8 cellular contexts compared by ENCODE assay signal in the genomic region with DNA sequence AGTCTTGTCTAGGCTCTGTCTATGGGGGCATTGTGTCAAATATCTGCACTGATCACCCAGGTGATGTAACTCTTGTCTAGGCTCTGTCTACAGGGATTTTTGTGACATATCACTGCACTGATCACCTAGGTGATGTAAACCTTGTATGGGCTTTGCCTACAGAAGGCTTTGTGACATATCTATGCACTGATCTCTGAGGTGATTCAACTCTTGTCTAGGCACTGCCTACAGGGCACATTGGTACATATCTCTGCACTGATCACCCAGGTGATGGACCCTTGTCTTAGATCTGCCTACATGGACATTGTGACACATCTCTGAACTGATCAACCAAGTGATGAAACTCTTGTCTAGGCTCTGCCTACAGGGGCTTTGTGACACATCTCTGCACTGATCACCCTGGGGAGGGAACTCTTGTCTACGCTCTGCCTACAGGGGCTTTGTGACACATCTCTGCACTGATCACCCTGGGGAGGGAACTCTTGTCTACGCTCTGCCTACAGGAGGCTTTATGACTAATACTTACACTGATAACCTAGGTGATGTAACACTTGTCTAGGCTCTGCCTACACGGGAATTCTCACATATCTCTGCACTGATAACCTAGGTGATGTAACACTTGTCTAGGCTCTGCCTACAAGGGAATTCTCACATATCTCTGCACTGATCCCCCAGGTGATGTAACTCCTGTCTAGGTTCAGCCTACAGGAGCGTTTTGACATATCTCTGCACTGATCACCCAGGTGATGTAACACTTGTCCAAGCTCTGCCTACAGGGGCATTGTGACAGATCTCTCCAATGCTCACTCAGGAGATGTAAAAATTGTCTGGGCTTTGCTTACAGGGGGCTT. TPM values are rescaled to one million over a fixed set of nuclear protein-coding genes. Genes with fewer than 3 reads are reported as not detected.
DNase-seq lines count a peak whose midpoint lies in the region; ATAC-seq, FAIRE-seq and TF ChIP-seq lines count a peak whose summit lies in the region.
"Not testable (repeated sequence)": the region's sequence is repeated elsewhere in the genome, so short reads cannot be mapped to it uniquely, and the experiment has no call there.

No MANE protein-coding gene starts in this region.

- H3K4me3 ChIP-seq in CD4-positive, CD25-positive, alpha-beta regulatory T cell (ENCODE audit: low read depth, low read length); HepG2 (replicated peaks in 1 of 3; ENCODE audit: insufficient read depth in 1 of 3, low read depth in 2 of 3, low read length in 3 of 3); prostate gland: not testable (repeated sequence)

- peak overlapping the region; percentile 75 for H3K27ac ChIP-seq in CD4-positive, CD25-positive, alpha-beta regulatory T cell (ENCODE audit: insufficient read depth, low read length, poor library complexity, severe bottlenecking)
- not testable (repeated sequence) for H3K27ac ChIP-seq in HepG2 (ENCODE audit: extremely low read length, insufficient read depth, low read length); prostate gland

- TF ChIP-seq RAD21 in HepG2 (CRISPR knock-in tag; IDR thresholded peaks at IDR 0.05), result not testable (repeated sequence)

- not testable (repeated sequence) for H3K4me1 ChIP-seq in CD4-positive, CD25-positive, alpha-beta regulatory T cell (ENCODE audit: control insufficient read depth, insufficient read depth, low read length, poor library complexity, severe bottlenecking); prostate gland (replicated peaks)
- peaks cover 32% of the 10 kb centered on the region for H3K4me1 ChIP-seq in HepG2 (ENCODE audit: insufficient read depth, low read length)

- BruUV-seq in HepG2 (replicated peaks; lab: Mats Ljungman, UMichigan), result not testable (repeated sequence)

- not testable (repeated sequence) for H3K79me2 ChIP-seq in HepG2 (ENCODE audit: insufficient read depth, low read length)

- TF ChIP-seq EP300 in HepG2 (IDR thresholded peaks at IDR 0.05; ENCODE audit: low read depth in 2 of 2, low read length in 2 of 2), result not testable (repeated sequence)
- TF ChIP-seq EP300 in HepG2 (CRISPR knock-in tag; IDR thresholded peaks at IDR 0.05; ENCODE audit: borderline replicate concordance), result 0 out of 2 replicates have a peak, but pooled peaks have one; percentile 12

- H3K36me3 ChIP-seq in CD4-positive, CD25-positive, alpha-beta regulatory T cell (ENCODE audit: control insufficient read depth, insufficient read depth, low read length); HepG2 (replicated peaks in 1 of 2; ENCODE audit: control insufficient read depth in 1 of 2, insufficient read depth in 2 of 2, low read length in 2 of 2); prostate gland: not testable (repeated sequence)

- not testable (repeated sequence) for H3K27me3 ChIP-seq in CD4-positive, CD25-positive, alpha-beta regulatory T cell (ENCODE audit: control insufficient read depth, insufficient read depth, low read length); HepG2 (ENCODE audit: control insufficient read depth in 1 of 2, insufficient read depth in 2 of 2, low read length in 2 of 2); prostate gland (replicated peaks; ENCODE audit: insufficient read depth)

- H3K4me1 Mint-ChIP-seq in CD4-positive, CD25-positive, alpha-beta regulatory T cell, result not testable (repeated sequence)
- peaks cover 12% of the 10 kb centered on the region for H3K4me1 Mint-ChIP-seq in activated CD4-positive, alpha-beta memory T cell treated with anti-CD3 and anti-CD28 coated beads for 36 hours (ENCODE audit: low read depth)
- peaks cover 15% of the 10 kb centered on the region for H3K4me1 Mint-ChIP-seq in endothelial cell (ENCODE audit: unreplicated experiment)
- H3K4me1 Mint-ChIP-seq in stimulated activated naive CD8-positive, alpha-beta T cell treated with anti-CD3 and anti-CD28 coated beads, Interleukin-15, amount 100 ng/mL, for 72 hours, result peaks cover 40% of the 10 kb centered on the region

- H3K27ac Mint-ChIP-seq in CD4-positive, CD25-positive, alpha-beta regulatory T cell, result peak overlapping the region; percentile 44 to 95 (median 82)
- peak overlapping the region; percentile 86 for H3K27ac Mint-ChIP-seq in activated CD4-positive, alpha-beta memory T cell treated with anti-CD3 and anti-CD28 coated beads for 36 hours
- peak overlapping the region in 1 of 2 donors; percentile 89 for H3K27ac Mint-ChIP-seq in activated naive CD4-positive, alpha-beta T cell treated with anti-CD3 and anti-CD28 coated beads, Interleukin-2, amount 50 U/mL, for 72 hours
- peak overlapping the region; percentile 4 for H3K27ac Mint-ChIP-seq in endothelial cell (ENCODE audit: unreplicated experiment)
- H3K27ac Mint-ChIP-seq in stimulated activated naive CD8-positive, alpha-beta T cell treated with anti-CD3 and anti-CD28 coated beads, Interleukin-15, amount 100 ng/mL, for 72 hours, result peak overlapping the region; percentile 91 to 95

- not testable (repeated sequence) for ATAC-seq in CD4-positive, CD25-positive, alpha-beta regulatory T cell (ENCODE audit: low read depth in 2 of 2); HepG2; stimulated activated naive CD8-positive, alpha-beta T cell treated with anti-CD3 and anti-CD28 coated beads, Interleukin-15, amount 100 ng/mL, for 72 hours
- ATAC-seq in activated naive CD4-positive, alpha-beta T cell treated with anti-CD3 and anti-CD28 coated beads, Interleukin-2, amount 50 U/mL, for 72 hours, result peak; percentile 5 to 20

- CTCF ChIA-PET in activated CD4-positive, alpha-beta memory T cell treated with anti-CD3 and anti-CD28 coated beads for 36 hours (lab: Charles Lee), result not testable (repeated sequence)
- CTCF ChIA-PET in HepG2 (lab: Yijun Ruan, JAX; ENCODE audit: low intra/inter-chr PET ratio, low total read pairs), result interaction anchor here (0.8 kb wide), 1 partner anchor 48 kb away, joined by 3 read pairs; a partner anchor contains a TSS

- POLR2A ChIA-PET in activated CD4-positive, alpha-beta memory T cell treated with anti-CD3 and anti-CD28 coated beads for 36 hours (lab: Charles Lee); HepG2 (lab: Yijun Ruan, JAX): not testable (repeated sequence)

- in situ Hi-C loops in HepG2 (cut with HindIII; ENCODE audit: extremely low pct_ligation_motif_present, low pct_unique_long_range_greater_than_20kb), result not testable (repeated sequence)

- H3K9me3 ChIP-seq in CD4-positive, CD25-positive, alpha-beta regulatory T cell (ENCODE audit: control insufficient read depth in 2 of 2, low read length in 2 of 2); prostate gland: not testable (repeated sequence)
- H3K9me3 ChIP-seq in HepG2 (ENCODE audit: low read length), result peaks cover 31% of the 10 kb centered on the region

- H3K27me3 Mint-ChIP-seq in CD4-positive, CD25-positive, alpha-beta regulatory T cell; activated CD4-positive, alpha-beta memory T cell treated with anti-CD3 and anti-CD28 coated beads for 36 hours; stimulated activated naive CD8-positive, alpha-beta T cell treated with anti-CD3 and anti-CD28 coated beads, Interleukin-15, amount 100 ng/mL, for 72 hours: not testable (repeated sequence)
- peaks cover 42% of the 10 kb centered on the region for H3K27me3 Mint-ChIP-seq in endothelial cell (ENCODE audit: unreplicated experiment)

- intact Hi-C loops in activated CD4-positive, alpha-beta memory T cell treated with anti-CD3 and anti-CD28 coated beads for 36 hours (cut with micrococcal nuclease), result loop anchor here (2.0 to 5.0 kb wide), 3 partner anchors 48 to 702 kb away; a partner anchor contains a TSS
- intact Hi-C loops in HepG2 (cut with micrococcal nuclease; ENCODE audit: unreplicated experiment), result loop anchor here (5.0 kb wide), 1 partner anchor 47 kb away; a partner anchor contains a TSS
- intact Hi-C loops in prostate gland (cut with DNase I), result not testable (repeated sequence)

- not testable (repeated sequence) for H3K9ac ChIP-seq in HepG2 (ENCODE audit: insufficient read depth, low read depth, low read length)

- not testable (repeated sequence) for FAIRE-seq in HepG2 (lab: Jason Lieb, UNC)

- H3K4me3 Mint-ChIP-seq in CD4-positive, CD25-positive, alpha-beta regulatory T cell, result peak overlapping the region in 3 of 4 donors; percentile 84 to 88 (median 88)
- peak overlapping the region; percentile 73 for H3K4me3 Mint-ChIP-seq in activated CD4-positive, alpha-beta memory T cell treated with anti-CD3 and anti-CD28 coated beads for 36 hours
- H3K4me3 Mint-ChIP-seq in endothelial cell (ENCODE audit: unreplicated experiment), result peak overlapping the region; percentile 90
- peak overlapping the region; percentile 85 to 88 for H3K4me3 Mint-ChIP-seq in stimulated activated naive CD8-positive, alpha-beta T cell treated with anti-CD3 and anti-CD28 coated beads, Interleukin-15, amount 100 ng/mL, for 72 hours

- 16% methylated on average over 4 of the region's 4 CpGs for WGBS in HepG2 (ENCODE audit: low lambda C conversion rate)
- WGBS in prostate gland, result 56% methylated on average over 4 of the region's 4 CpGs

- H2AFZ ChIP-seq in HepG2 (ENCODE audit: low read length), result not testable (repeated sequence)

- DNase-seq in CD4-positive, CD25-positive, alpha-beta regulatory T cell, result not testable (repeated sequence)
- DNase-seq in NCI-H226 (peak; percentile 51), endothelial cell (ENCODE audit: low spot score) (peak; percentile 22), HepG2 (ENCODE audit: low spot score) (peak; percentile 37), prostate gland (ENCODE audit: low spot score) (peak; percentile 20)
- DNase-seq in activated CD4-positive, alpha-beta memory T cell treated with anti-CD3 and anti-CD28 coated beads for 36 hours, result peak; percentile 69
- peak in 1 of 2 donors; percentile 49 for DNase-seq in activated naive CD4-positive, alpha-beta T cell treated with anti-CD3 and anti-CD28 coated beads, Interleukin-2, amount 50 U/mL, for 72 hours (ENCODE audit: low spot score in 2 of 2)
- peak; percentile 65 to 83 for DNase-seq in stimulated activated naive CD8-positive, alpha-beta T cell treated with anti-CD3 and anti-CD28 coated beads, Interleukin-15, amount 100 ng/mL, for 72 hours

- H3K9me3 Mint-ChIP-seq in CD4-positive, CD25-positive, alpha-beta regulatory T cell, result peaks cover 4 to 39% (median 25%) of the 10 kb centered on the region in 7 donors
- H3K9me3 Mint-ChIP-seq in activated CD4-positive, alpha-beta memory T cell treated with anti-CD3 and anti-CD28 coated beads for 36 hours, result peaks cover 27% of the 10 kb centered on the region
- peaks cover 30 to 32% of the 10 kb centered on the region in 2 donors for H3K9me3 Mint-ChIP-seq in activated naive CD4-positive, alpha-beta T cell treated with anti-CD3 and anti-CD28 coated beads, Interleukin-2, amount 50 U/mL, for 72 hours
- H3K9me3 Mint-ChIP-seq in endothelial cell (ENCODE audit: unreplicated experiment), result peaks cover 43% of the 10 kb centered on the region
- peaks cover 31 to 44% of the 10 kb centered on the region in 2 donors for H3K9me3 Mint-ChIP-seq in stimulated activated naive CD8-positive, alpha-beta T cell treated with anti-CD3 and anti-CD28 coated beads, Interleukin-15, amount 100 ng/mL, for 72 hours

- TF ChIP-seq CTCF in endothelial cell (IDR thresholded peaks at IDR 0.05; ENCODE audit: unreplicated experiment); HepG2 (CRISPR knock-in tag; IDR thresholded peaks at IDR 0.05); prostate gland (IDR thresholded peaks at IDR 0.05): not testable (repeated sequence)

- H3K4me2 ChIP-seq in HepG2 (ENCODE audit: low read depth, low read length), result peak overlapping the region; percentile 80; the same call in 1 of the 2 replicates

- H3K36me3 Mint-ChIP-seq in CD4-positive, CD25-positive, alpha-beta regulatory T cell; activated CD4-positive, alpha-beta memory T cell treated with anti-CD3 and anti-CD28 coated beads for 36 hours: not testable (repeated sequence)
- peaks cover 33 to 34% of the 10 kb centered on the region in 2 donors for H3K36me3 Mint-ChIP-seq in activated naive CD4-positive, alpha-beta T cell treated with anti-CD3 and anti-CD28 coated beads, Interleukin-2, amount 50 U/mL, for 72 hours
- peaks cover 31% of the 10 kb centered on the region for H3K36me3 Mint-ChIP-seq in endothelial cell (ENCODE audit: low read depth, unreplicated experiment)

- H4K20me1 ChIP-seq in HepG2 (ENCODE audit: insufficient read depth, low read length), result not testable (repeated sequence)

- not testable (repeated sequence) for TF ChIP-seq POLR2A in HepG2 (IDR thresholded peaks at IDR 0.05; ENCODE audit: insufficient read depth in 1 of 2, low read depth in 2 of 2, low read length in 2 of 2); prostate gland (IDR thresholded peaks at IDR 0.05)

RNA-seq across cellular contexts. Expression of a gene that starts 47.8 kb away (rescaled TPM):
- 41.1 TPM for total RNA-seq in CD4-positive, CD25-positive, alpha-beta regulatory T cell
- polyA plus RNA-seq in CD4-positive, CD25-positive, alpha-beta regulatory T cell, result 10 to 100 TPM; 35.5 to 48.7 (median 45.6) TPM
- total RNA-seq in activated CD4-positive, alpha-beta memory T cell treated with anti-CD3 and anti-CD28 coated beads for 36 hours, result 10 to 100 TPM; 88.2 to 90.8 TPM
- 10 to 100 TPM; 79.3 to 86.9 TPM for total RNA-seq in activated naive CD4-positive, alpha-beta T cell treated with anti-CD3 and anti-CD28 coated beads, Interleukin-2, amount 50 U/mL, for 72 hours
- total RNA-seq in endothelial cell (ENCODE audit: unreplicated experiment) (60.1 TPM), HepG2 (2016; rRNA removed; fragmentation: Illumina TruSeq; extraction: Trizol) (16.6 and 57.4 TPM in 2 replicates), prostate gland (10 to 100 TPM; 25.9 to 51.2 TPM)
- total RNA-seq in HepG2 (2016; cell fraction: cytosol; rRNA removed; fragmentation: Illumina TruSeq; extraction: Trizol; ENCODE audit: low read depth), result 38.3 and 42.6 TPM in 2 replicates
- 14.9 and 54.3 TPM in 2 replicates for total RNA-seq in HepG2 (2016; cell fraction: insoluble cytoplasmic fraction; rRNA removed; fragmentation: Illumina TruSeq; extraction: Trizol)
- 17.5 and 20.3 TPM in 2 replicates for total RNA-seq in HepG2 (2016; cell fraction: membrane; rRNA removed; fragmentation: Illumina TruSeq; extraction: Trizol)
- 31.7 and 37.4 TPM in 2 replicates for total RNA-seq in HepG2 (2016; cell fraction: nucleus; rRNA removed; fragmentation: Illumina TruSeq; extraction: Trizol)
- polyA plus RNA-seq in HepG2 (2011; rRNA removed), result 10.7 and 14.7 TPM in 2 replicates
- polyA plus RNA-seq in HepG2 (2011; cell fraction: cytosol; rRNA removed), result 4.1 and 7.6 TPM in 2 replicates
- 10.2 and 11.9 TPM in 2 replicates for polyA plus RNA-seq in HepG2 (2011; cell fraction: nucleus; rRNA removed)
- 30.6 and 36.5 TPM in 2 replicates for polyA plus RNA-seq in HepG2 (2012)
- 6.5 and 6.6 TPM in 2 replicates for polyA plus RNA-seq in HepG2 (2016; cell fraction: cytosol; fragmentation: Illumina TruSeq; extraction: Trizol; ENCODE audit: low read depth)
- 76.5 and 77.5 TPM in 2 replicates for polyA plus RNA-seq in HepG2 (2016; cell fraction: insoluble cytoplasmic fraction; fragmentation: Illumina TruSeq; extraction: Trizol; ENCODE audit: low read depth)
- polyA plus RNA-seq in HepG2 (2016; cell fraction: membrane; fragmentation: Illumina TruSeq; extraction: Trizol; ENCODE audit: low read depth), result 13.3 and 14.6 TPM in 2 replicates
- 60.5 and 65.0 TPM in 2 replicates for polyA plus RNA-seq in HepG2 (2016; cell fraction: nucleus; fragmentation: Illumina TruSeq; extraction: Trizol; ENCODE audit: insufficient read depth, low read depth)
- polyA minus RNA-seq in HepG2 (2011; rRNA and poly(A)+ RNA removed; ENCODE audit: low replicate concordance), result 5.4 and 7.6 TPM in 2 replicates
- polyA minus RNA-seq in HepG2 (2011; cell fraction: cytosol; rRNA and poly(A)+ RNA removed), result 19.3 and 25.3 TPM in 2 replicates
- 29.3 and 32.4 TPM in 2 replicates for polyA minus RNA-seq in HepG2 (2011; cell fraction: nucleus; rRNA and poly(A)+ RNA removed)
